Comparison of ENCODE assay signal across 8 cellular contexts in genomic region chr16:81505011-81505660, GRCh38.
DNase-seq lines count a peak whose midpoint lies in the region; ATAC-seq, FAIRE-seq and TF ChIP-seq lines count a peak whose summit lies in the region.

No MANE protein-coding gene starts in this region.

- no peak overlapping the region; the same call in 1 of the 2 replicates for H3K4me2 ChIP-seq in OCI-LY7 (ENCODE audit: low read length)
- no peak overlapping the region for H3K4me2 ChIP-seq in HepG2 (ENCODE audit: low read depth, low read length)

- no peak for TF ChIP-seq EP300 in HepG2 (IDR thresholded peaks at IDR 0.05; ENCODE audit: low read depth in 2 of 2, low read length in 2 of 2)
- no peak for TF ChIP-seq EP300 in HepG2 (CRISPR knock-in tag; IDR thresholded peaks at IDR 0.05; ENCODE audit: borderline replicate concordance)

- H3K9me3 ChIP-seq in OCI-LY7 (ENCODE audit: low read length) = no peaks in the 10 kb centered on the region
- peaks cover under 1% of the 10 kb centered on the region; the same call in 1 of the 2 replicates for H3K9me3 ChIP-seq in HepG2 (ENCODE audit: low read length)

- H3K9me3 Mint-ChIP-seq in T-cell = no peaks in the 10 kb centered on the region
- H3K9me3 Mint-ChIP-seq in activated T-cell treated with anti-CD3 and anti-CD28 coated beads, Interleukin-2, amount 50 U/mL, for 4 hours = no peaks in the 10 kb centered on the region

- ATAC-seq in GM18517 (IDR thresholded peaks at IDR 0.05; ENCODE audit: unreplicated experiment) (peak; percentile 78), HG02642 (IDR thresholded peaks at IDR 0.05; ENCODE audit: poor library complexity, unreplicated experiment) (peak; percentile 69), HepG2 (no peak; the same call in 1 of the 3 replicates), T-cell (replicated peaks in 1 of 4) (no peak)
- ATAC-seq in activated T-cell treated with anti-CD3 and anti-CD28 coated beads, Interleukin-2, amount 50 U/mL, for 4 hours = no peak

- no peaks in the 10 kb centered on the region for H3K27me3 ChIP-seq in HepG2 (ENCODE audit: control insufficient read depth in 1 of 2, insufficient read depth in 2 of 2, low read length in 2 of 2)

- no peaks in the 10 kb centered on the region for H3K27me3 Mint-ChIP-seq in T-cell
- H3K27me3 Mint-ChIP-seq in activated T-cell treated with anti-CD3 and anti-CD28 coated beads, Interleukin-2, amount 50 U/mL, for 4 hours (ENCODE audit: low read depth) = no peaks in the 10 kb centered on the region

- peak overlapping the region in 1 of 2 donors; percentile 55 for H3K27ac Mint-ChIP-seq in T-cell

- 94% methylated on average over 13 of the region's 13 CpGs for whole genome bisulfite sequencing in HepG2 (ENCODE audit: low lambda C conversion rate)

- DNase-seq in OCI-LY7 (ENCODE audit: low spot score) = peak; percentile 46
- no peak for DNase-seq in HepG2 (ENCODE audit: low spot score)
- no peak for DNase-seq in Kasumi-1 (lab: John Stamatoyannopoulos, UW)
- no peak for DNase-seq in T-cell
- no peak for DNase-seq in DMS153 (lab: John Stamatoyannopoulos, UW)
- DNase-seq in activated T-cell treated with anti-CD3 and anti-CD28 coated beads, Interleukin-2, amount 50 U/mL, for 4 hours = no peak

- H3K79me2 ChIP-seq in OCI-LY7 (ENCODE audit: insufficient read depth, low read depth, low read length) (0 out of 2 replicates have a peak, but pooled peaks cover 3% of the 10 kb centered on the region), HepG2 (ENCODE audit: insufficient read depth, low read length) (peaks cover 91% of the 10 kb centered on the region)

- peaks cover 33 to 46% (median 42%) of the 10 kb centered on the region in 3 donors for H3K4me1 Mint-ChIP-seq in T-cell
- peaks cover 21% of the 10 kb centered on the region for H3K4me1 Mint-ChIP-seq in activated T-cell treated with anti-CD3 and anti-CD28 coated beads, Interleukin-2, amount 50 U/mL, for 4 hours (ENCODE audit: low read depth)

- H3K27ac ChIP-seq in OCI-LY7 (ENCODE audit: low read depth, low read length, poor library complexity, severe bottlenecking) = no peak overlapping the region
- H3K27ac ChIP-seq in HepG2 (ENCODE audit: extremely low read length, insufficient read depth, low read length) = no peak overlapping the region

- POLR2A ChIA-PET in OCI-LY7 (lab: Charles Lee) (interaction anchor here (0.8 to 1.6 kb wide), 3 partner anchors 12 to 235 kb away, joined by 3 to 4 read pairs (median 3); no protein-coding TSS in a partner anchor), HepG2 (lab: Yijun Ruan, JAX) (no interaction called here), T-cell (lab: Charles Lee) (interaction anchor here in 1 of 2 donors (0.7 kb wide), 1 partner anchor 12 kb away, joined by 10 read pairs; no protein-coding TSS in a partner anchor)

- BruUV-seq in OCI-LY7 (replicated peaks; lab: Mats Ljungman, UMichigan) (no TSS peak), HepG2 (replicated peaks; lab: Mats Ljungman, UMichigan) (no TSS peak)

- in situ Hi-C loops in HepG2 (cut with HindIII; ENCODE audit: extremely low pct_ligation_motif_present, low pct_unique_long_range_greater_than_20kb) = no loop called here

- H3K9ac ChIP-seq in HepG2 (ENCODE audit: insufficient read depth, low read depth, low read length) = no peak overlapping the region

- no peaks in the 10 kb centered on the region for H3K9me2 ChIP-seq in OCI-LY7 (ENCODE audit: insufficient read depth, low read length)

- FAIRE-seq in HepG2 (lab: Jason Lieb, UNC) = no peak

- TF ChIP-seq RAD21 in HepG2 (CRISPR knock-in tag; IDR thresholded peaks at IDR 0.05) = no peak

- no peak overlapping the region for H3K4me3 Mint-ChIP-seq in T-cell
- no peak overlapping the region for H3K4me3 Mint-ChIP-seq in activated T-cell treated with anti-CD3 and anti-CD28 coated beads, Interleukin-2, amount 50 U/mL, for 4 hours

- H3K36me3 Mint-ChIP-seq in T-cell = no peaks in the 10 kb centered on the region
- H3K36me3 Mint-ChIP-seq in activated T-cell treated with anti-CD3 and anti-CD28 coated beads, Interleukin-2, amount 50 U/mL, for 4 hours (ENCODE audit: insufficient read depth) = no peaks in the 10 kb centered on the region

- intact Hi-C loops in OCI-LY7 (cut with micrococcal nuclease; ENCODE audit: unreplicated experiment) = loop anchor here (2.0 kb wide), 1 partner anchor 24 kb away; no protein-coding TSS in a partner anchor
- intact Hi-C loops in HepG2 (cut with micrococcal nuclease; ENCODE audit: unreplicated experiment) = loop anchor here (1.0 kb wide), 1 partner anchor 8 kb away; no protein-coding TSS in a partner anchor

- peaks cover 20% of the 10 kb centered on the region for H3K4me1 ChIP-seq in OCI-LY7 (ENCODE audit: insufficient read depth, low read length, poor library complexity, severe bottlenecking)
- peaks cover 3% of the 10 kb centered on the region for H3K4me1 ChIP-seq in HepG2 (ENCODE audit: insufficient read depth, low read length)

- CTCF ChIA-PET in OCI-LY7 (lab: Charles Lee; ENCODE audit: unreplicated experiment) = no interaction called here
- CTCF ChIA-PET in HepG2 (lab: Yijun Ruan, JAX; ENCODE audit: low intra/inter-chr PET ratio, low total read pairs) = no interaction called here
- CTCF ChIA-PET in T-cell (lab: Charles Lee) = no interaction called here

- no peak for TF ChIP-seq CTCF in OCI-LY7 (conservative IDR thresholded peaks at IDR 0.05; ENCODE audit: low read length)
- TF ChIP-seq CTCF in HepG2 (CRISPR knock-in tag; IDR thresholded peaks at IDR 0.05) = no peak

- no peak overlapping the region for H2AFZ ChIP-seq in OCI-LY7 (ENCODE audit: low read length)
- H2AFZ ChIP-seq in HepG2 (ENCODE audit: low read length) = no peak overlapping the region

- H3K4me3 ChIP-seq in OCI-LY7 (ENCODE audit: low read depth, low read length, poor library complexity, severe bottlenecking) = no peak overlapping the region
- H3K4me3 ChIP-seq in HepG2 (replicated peaks in 1 of 3; ENCODE audit: insufficient read depth in 1 of 3, low read depth in 2 of 3, low read length in 3 of 3) = no peak overlapping the region

- H4K20me1 ChIP-seq in OCI-LY7 (ENCODE audit: insufficient read depth, low read length) = peaks cover 8% of the 10 kb centered on the region; the same call in 1 of the 2 replicates
- peaks cover 79% of the 10 kb centered on the region for H4K20me1 ChIP-seq in HepG2 (ENCODE audit: insufficient read depth, low read length)

- H3K36me3 ChIP-seq in OCI-LY7 (ENCODE audit: insufficient read depth, low read length) (no peaks in the 10 kb centered on the region), HepG2 (replicated peaks in 1 of 2; ENCODE audit: control insufficient read depth in 1 of 2, insufficient read depth in 2 of 2, low read length in 2 of 2) (peaks cover 8 to 30% of the 10 kb centered on the region in 2 experiments)

- no peak for TF ChIP-seq POLR2A in HepG2 (IDR thresholded peaks at IDR 0.05; ENCODE audit: insufficient read depth in 1 of 2, low read depth in 2 of 2, low read length in 2 of 2)

TF ChIP-seq in HepG2, 621 proteins besides CTCF, POLR2A, EP300 and RAD21:
- 0 out of 2 replicates have a peak, but pooled peaks have one; percentile 9 for TF ChIP-seq SALL1 (CRISPR knock-in tag; IDR thresholded peaks at IDR 0.05)
- peak; percentile 25; the same call in 1 of the 2 replicates for TF ChIP-seq ZNF687 (CRISPR knock-in tag; IDR thresholded peaks at IDR 0.05)
- TF ChIP-seq YEATS4 (CRISPR knock-in tag; IDR thresholded peaks at IDR 0.05; ENCODE audit: borderline replicate concordance) = no peak

Comparison
In these comparisons a context has a peak if more than half of its experiments do, and no peak if none do; other contexts are left out.
1. ATAC-seq: peak in GM18517 (single experiment) and HG02642 (single experiment); none in HepG2 (single experiment), T-cell (0 of 4) and activated T-cell treated with anti-CD3 and anti-CD28 coated beads, Interleukin-2, amount 50 U/mL, for 4 hours (0 of 2).